8 cellular contexts compared by ENCODE assay signal in the genomic region with DNA sequence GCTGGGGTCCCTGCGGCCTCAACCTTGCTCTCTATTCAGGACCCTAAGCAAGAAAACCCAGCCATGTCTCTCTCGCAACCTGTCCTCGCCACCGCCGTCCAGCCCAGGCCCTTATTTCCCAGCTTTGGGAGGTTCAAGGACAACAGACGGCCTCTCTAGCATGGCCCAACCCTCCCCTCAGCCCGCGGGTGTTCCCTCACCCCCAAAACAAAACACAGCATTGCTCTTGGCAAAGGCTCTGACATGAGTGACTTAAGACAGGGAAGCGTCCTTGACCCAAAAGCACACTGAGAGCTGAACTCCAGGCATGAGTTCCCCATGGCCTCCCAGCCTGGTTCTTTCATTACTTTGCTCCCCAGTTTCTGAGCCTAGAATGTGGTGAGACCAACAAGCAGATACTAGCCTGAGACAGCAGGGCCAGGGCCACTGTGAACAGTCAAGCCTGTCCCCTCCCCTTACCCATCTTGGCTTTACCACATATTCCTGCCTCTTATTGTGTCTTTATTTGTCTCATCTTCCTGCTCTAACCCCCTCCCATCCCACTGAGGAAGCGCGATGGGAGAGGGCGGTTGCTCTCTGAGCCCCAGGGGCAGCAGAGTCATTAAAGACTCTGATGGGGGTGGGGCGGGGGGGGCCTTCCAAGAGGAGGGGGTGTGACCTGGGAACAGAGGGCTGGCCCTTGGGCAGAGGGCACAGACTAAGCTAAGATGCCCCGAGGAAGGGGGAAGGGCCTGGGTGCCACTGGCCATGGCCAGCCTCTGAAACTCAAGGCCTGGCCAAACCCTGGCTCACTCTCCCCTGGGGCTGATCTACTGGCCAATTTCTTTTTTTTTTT. TPM values are rescaled to one million over a fixed set of nuclear protein-coding genes. Genes with fewer than 3 reads are reported as not detected.
DNase-seq lines count a peak whose midpoint lies in the region; ATAC-seq lines count a peak whose summit lies in the region.

No MANE protein-coding gene starts in this region.

- POLR2A ChIA-PET in activated CD4-positive, alpha-beta memory T cell treated with anti-CD3 and anti-CD28 coated beads for 36 hours (lab: Charles Lee), result interaction anchor here (1.3 to 10.2 kb wide), 3 partner anchors 11 to 30 kb away, joined by 5 to 135 read pairs (median 7); a partner anchor contains a TSS

- intact Hi-C loops in activated CD4-positive, alpha-beta memory T cell treated with anti-CD3 and anti-CD28 coated beads for 36 hours (cut with micrococcal nuclease), result loop anchor here (1.0 kb wide), 2 partner anchors 9 to 30 kb away; no protein-coding TSS in a partner anchor
- intact Hi-C loops in right cardiac atrium (cut with DNase I), result no loop called here

- H3K27me3 ChIP-seq in right cardiac atrium (ENCODE audit: control insufficient read depth, insufficient read depth) (no peaks in the 10 kb centered on the region), stomach smooth muscle (ENCODE audit: control insufficient read depth in 1 of 2, insufficient read depth in 2 of 2, low read length in 2 of 2) (no peaks in the 10 kb centered on the region)

- 34% methylated on average over 14 of the region's 14 CpGs for WGBS in right cardiac atrium

- peak overlapping the region; percentile 91 for H3K27ac ChIP-seq in right cardiac atrium (ENCODE audit: low read length)
- H3K27ac ChIP-seq in stomach smooth muscle (ENCODE audit: low read length), result peak overlapping the region; percentile 86

- ATAC-seq in right cardiac atrium, result peak; percentile 3 to 13
- no peak for ATAC-seq in GM21390 (IDR thresholded peaks at IDR 0.05; ENCODE audit: unreplicated experiment)
- ATAC-seq in HG02588 (IDR thresholded peaks at IDR 0.05; ENCODE audit: unreplicated experiment), result no peak

- CTCF ChIA-PET in activated CD4-positive, alpha-beta memory T cell treated with anti-CD3 and anti-CD28 coated beads for 36 hours (lab: Charles Lee), result interaction anchor here (0.8 to 1.6 kb wide), 3 partner anchors 12 to 208 kb away, joined by 4 to 5 read pairs (median 5); a partner anchor contains a TSS

- H3K4me1 Mint-ChIP-seq in activated CD4-positive, alpha-beta memory T cell treated with anti-CD3 and anti-CD28 coated beads for 36 hours (ENCODE audit: low read depth), result peaks cover 84% of the 10 kb centered on the region

- no peaks in the 10 kb centered on the region for H3K27me3 Mint-ChIP-seq in activated CD4-positive, alpha-beta memory T cell treated with anti-CD3 and anti-CD28 coated beads for 36 hours

- H3K36me3 ChIP-seq in stomach smooth muscle (ENCODE audit: control insufficient read depth in 2 of 2, insufficient read depth in 2 of 2, low read length in 2 of 2), result peaks cover 0 to 2% of the 10 kb centered on the region in 2 donors

- peak overlapping the region; percentile 92 for H3K27ac Mint-ChIP-seq in activated CD4-positive, alpha-beta memory T cell treated with anti-CD3 and anti-CD28 coated beads for 36 hours

- peak overlapping the region in 1 of 2 donors; percentile 59 for H3K9ac ChIP-seq in stomach smooth muscle (ENCODE audit: low read length in 2 of 2)

- no peaks in the 10 kb centered on the region for H3K9me3 Mint-ChIP-seq in activated CD4-positive, alpha-beta memory T cell treated with anti-CD3 and anti-CD28 coated beads for 36 hours

- H3K36me3 Mint-ChIP-seq in activated CD4-positive, alpha-beta memory T cell treated with anti-CD3 and anti-CD28 coated beads for 36 hours, result peaks cover 23% of the 10 kb centered on the region

- H3K4me3 Mint-ChIP-seq in activated CD4-positive, alpha-beta memory T cell treated with anti-CD3 and anti-CD28 coated beads for 36 hours, result peak overlapping the region; percentile 21

- DNase-seq in NCI-H1694 (lab: John Stamatoyannopoulos, UW) (peak; percentile 14), NCI-H1694 treated with DMSO at 0.1 percent for 48 hours (lab: John Stamatoyannopoulos, UW) (no peak), right cardiac atrium (peak; percentile 65 to 83 (median 82)), KG1 (lab: John Stamatoyannopoulos, UW) (no peak)
- DNase-seq in activated CD4-positive, alpha-beta memory T cell treated with anti-CD3 and anti-CD28 coated beads for 36 hours, result peak; percentile 40

- H3K9me3 ChIP-seq in right cardiac atrium (ENCODE audit: control insufficient read depth, low read length) (no peaks in the 10 kb centered on the region), stomach smooth muscle (ENCODE audit: control insufficient read depth in 2 of 2, low read length in 2 of 2) (no peaks in the 10 kb centered on the region)

- H3K4me1 ChIP-seq in right cardiac atrium (ENCODE audit: control insufficient read depth, insufficient read depth, low read length) (peaks cover 19% of the 10 kb centered on the region), stomach smooth muscle (ENCODE audit: control insufficient read depth, insufficient read depth, low read length) (peaks cover 67% of the 10 kb centered on the region)

- H3K4me3 ChIP-seq in right cardiac atrium (ENCODE audit: low read length), result no peak overlapping the region
- peak overlapping the region; percentile 70 to 74 for H3K4me3 ChIP-seq in stomach smooth muscle (ENCODE audit: low read length in 2 of 2)

RNA-seq across cellular contexts. Expression of a gene that starts 11.8 kb away (rescaled TPM):
- total RNA-seq in activated CD4-positive, alpha-beta memory T cell treated with anti-CD3 and anti-CD28 coated beads for 36 hours, result 100 to 1,000 TPM in 1 of 2 experiments, 10 to 100 TPM in 1; 93.7 to 106 TPM
- 10 to 100 TPM; 28.7 to 41.6 (median 36.2) TPM for total RNA-seq in right cardiac atrium
- polyA plus RNA-seq in right cardiac atrium, result 45.7 TPM

Comparison
In these comparisons a context has a peak if more than half of its experiments do, and no peak if none do; other contexts are left out.
1. DNase-seq: peak in NCI-H1694 (single experiment), activated CD4-positive, alpha-beta memory T cell treated with anti-CD3 and anti-CD28 coated beads for 36 hours (single experiment) and right cardiac atrium (3 of 3); none in NCI-H1694 treated with DMSO at 0.1 percent for 48 hours (single experiment) and KG1 (single experiment).
2. ATAC-seq: peak in right cardiac atrium (2 of 2); none in GM21390 (single experiment) and HG02588 (single experiment).